23 cellular contexts compared by ENCODE assay signal in genomic region chr11:69265911-69266510, GRCh38. TPM values are rescaled to one million over a fixed set of nuclear protein-coding genes. Genes with fewer than 3 reads are reported as not detected.
"Had no signal": no experiment of that assay in that cellular context is flagged by ENCODE, and none has a peak within 500 bp of the region (broad histone marks: within the 10 kb centered on the region; RNA-seq: fewer than 3 reads in every experiment).

No MANE protein-coding gene starts in this region.

- H3K4me3 ChIP-seq: esophagus squamous epithelium, heart right ventricle, lung, smooth muscle cell, testis, tibial artery had no signal

- H3K4me1 ChIP-seq: parathyroid adenoma, tibial artery had no signal

- H3K9me3 ChIP-seq: esophagus squamous epithelium, heart right ventricle, neutrophil, testis, tibial artery had no signal

- H3K79me2 ChIP-seq: parathyroid adenoma had no signal

- H3K36me3 ChIP-seq: esophagus squamous epithelium, heart right ventricle, neutrophil, tibial artery had no signal

- H3K27ac ChIP-seq: esophagus squamous epithelium, neutrophil, parathyroid adenoma, testis, tibial artery had no signal

- H3K27me3 ChIP-seq: esophagus squamous epithelium, heart right ventricle, neutrophil, testis, tibial artery had no signal

- H3K4me2 ChIP-seq: smooth muscle cell had no signal

- H2AFZ ChIP-seq: parathyroid adenoma had no signal

- DNase-seq: cortex of kidney; effector memory CD8-positive, alpha-beta T cell; erythroblast; esophagus squamous epithelium; foreskin melanocyte; glutamatergic neuron; heart right ventricle; hippocampal formation; kidney glomerular epithelial cell; natural killer cell; stimulated activated CD4-positive, alpha-beta T cell treated with anti-CD3 and anti-CD28 coated beads, Interleukin-2, amount 100 ng/mL, for 24 hours; stimulated activated CD4-positive, alpha-beta T cell treated with anti-CD3 and anti-CD28 coated beads, Interleukin-4, amount 100 ng/mL, for 24 hours; stimulated activated naive CD4-positive, alpha-beta T cell treated with Interleukin-2 at 50 U/mL for 16 hours; substantia nigra; testis; tibial artery had no signal

- FAIRE-seq: endometrium, islet of Langerhans, urothelium cell line had no signal

RNA-seq across cellular contexts. Expression of gene MYEOV, which starts 27.9 kb away (rescaled TPM):
- total RNA-seq: heart right ventricle, smooth muscle cell had no signal
